In the genomic region with DNA sequence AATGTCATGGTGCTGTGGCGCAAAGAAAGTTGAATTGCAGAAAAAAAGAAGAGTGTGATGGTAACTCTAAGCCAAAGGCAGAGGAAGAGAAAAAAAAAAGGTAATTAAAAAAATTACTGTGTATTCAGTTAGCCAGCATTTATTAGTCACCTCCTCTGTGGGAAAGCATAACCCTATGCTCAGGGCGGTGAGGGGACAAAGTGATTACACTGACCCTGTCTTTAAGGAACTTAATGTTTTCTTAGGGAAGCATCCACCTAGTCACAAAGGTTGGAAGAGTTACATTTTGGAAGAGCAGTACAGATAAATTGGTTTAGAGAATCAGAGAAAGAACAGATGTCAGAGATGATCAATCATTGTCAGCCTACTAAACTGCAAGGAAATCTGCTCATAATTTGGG, we compare ENCODE assay signal across 25 cellular contexts.
DNase-seq lines count a peak whose midpoint lies in the region; ATAC-seq and TF ChIP-seq lines count a peak whose summit lies in the region.
"Had no signal": no experiment of that assay in that cellular context is flagged by ENCODE, and none has a peak within 500 bp of the region (broad histone marks: within the 10 kb centered on the region; RNA-seq: fewer than 3 reads in every experiment).

No MANE protein-coding gene starts in this region.

- H2AFZ ChIP-seq in GM23338 (peak overlapping the region; percentile 63; the same call in 1 of the 2 replicates), osteoblast (ENCODE audit: low read length) (no peak overlapping the region)
- H2AFZ ChIP-seq: GM23248, PC-9 had no signal

- no peaks in the 10 kb centered on the region for H3K9me3 ChIP-seq in osteoblast (ENCODE audit: low read depth, low read length)
- H3K9me3 ChIP-seq: SJCRH30 had no signal

- H3K9me2 ChIP-seq in GM23338 (ENCODE audit: insufficient read depth), result no peaks in the 10 kb centered on the region

- no peaks in the 10 kb centered on the region; the same call in 2 of the 3 replicates for H3K9me3 Mint-ChIP-seq in GM23338
- H3K9me3 Mint-ChIP-seq: H9 had no signal

- H3K27ac Mint-ChIP-seq in GM23338, result no peak overlapping the region
- H3K27ac Mint-ChIP-seq: CD8-positive, alpha-beta memory T cell; H9; IgD-negative memory B cell; T-helper 2 cell treated with Interferon-gamma antibody and Interleukin-4, amounts not matched to agents 5 μg/mL and 100 μg/mL, for 36 hours had no signal

- no peaks in the 10 kb centered on the region for H3K36me3 Mint-ChIP-seq in GM23338 (ENCODE audit: low read depth)
- H3K36me3 Mint-ChIP-seq: CD8-positive, alpha-beta memory T cell; IgD-negative memory B cell had no signal

- H3K27me3 Mint-ChIP-seq in GM23338 (ENCODE audit: insufficient read depth, low read depth, poor library complexity), result peaks cover 2% of the 10 kb centered on the region
- H3K27me3 Mint-ChIP-seq: CD8-positive, alpha-beta memory T cell; IgD-negative memory B cell had no signal

- H3K36me3 ChIP-seq in GM23338 (ENCODE audit: insufficient read depth) (no peaks in the 10 kb centered on the region), osteoblast (ENCODE audit: insufficient read depth, low read length) (no peaks in the 10 kb centered on the region)
- H3K36me3 ChIP-seq: SJCRH30 had no signal

- no peak overlapping the region for H3K4me3 Mint-ChIP-seq in GM23338
- H3K4me3 Mint-ChIP-seq: CD8-positive, alpha-beta memory T cell; H9; IgD-negative memory B cell; T-helper 2 cell treated with Interferon-gamma antibody and Interleukin-4, amounts not matched to agents 5 μg/mL and 100 μg/mL, for 36 hours had no signal

- TF ChIP-seq CTCF in GM23338 (conservative IDR thresholded peaks at IDR 0.05; ENCODE audit: low read depth in 2 of 2) (no peak), osteoblast (IDR thresholded peaks at IDR 0.05; ENCODE audit: extremely low read depth, low read depth, low read length) (no peak)

- H4K20me1 ChIP-seq in GM23338 (replicated peaks; ENCODE audit: insufficient read depth) (no peaks in the 10 kb centered on the region), osteoblast (ENCODE audit: insufficient read depth, low read length) (no peaks in the 10 kb centered on the region)

- H3K4me2 ChIP-seq in GM23338 (no peak overlapping the region), osteoblast (ENCODE audit: insufficient read depth, low read length) (peak overlapping the region; percentile 28)
- H3K4me2 ChIP-seq: KMS-11, PC-9 had no signal

- H3K27me3 ChIP-seq in GM23338 (ENCODE audit: insufficient read depth), result no peaks in the 10 kb centered on the region
- no peaks in the 10 kb centered on the region for H3K27me3 ChIP-seq in osteoblast (ENCODE audit: insufficient read depth, low read length)
- H3K27me3 ChIP-seq: SJCRH30 had no signal

- peaks cover 6% of the 10 kb centered on the region; the same call in 2 of the 3 replicates for H3K4me1 Mint-ChIP-seq in GM23338
- H3K4me1 Mint-ChIP-seq: CD8-positive, alpha-beta memory T cell; IgD-negative memory B cell had no signal

- H3K4me3 ChIP-seq in GM23338, result no peak overlapping the region
- no peak overlapping the region for H3K4me3 ChIP-seq in osteoblast (ENCODE audit: insufficient read depth, low read length)
- H3K4me3 ChIP-seq: GM23248, PC-9, SJCRH30 had no signal

- H3F3A ChIP-seq in GM23338 (replicated peaks; ENCODE audit: low read depth), result no peaks in the 10 kb centered on the region

- H3K4me1 ChIP-seq in GM23338 (ENCODE audit: insufficient read depth), result no peaks in the 10 kb centered on the region; the same call in 1 of the 2 replicates
- H3K4me1 ChIP-seq in osteoblast (ENCODE audit: insufficient read depth, low read length), result peaks cover 12% of the 10 kb centered on the region
- H3K4me1 ChIP-seq: SJCRH30 had no signal

- H3K79me2 ChIP-seq in GM23338 (replicated peaks; ENCODE audit: insufficient read depth) (no peaks in the 10 kb centered on the region), osteoblast (ENCODE audit: insufficient read depth, low read length) (no peaks in the 10 kb centered on the region)

- ATAC-seq in GM23338, result no peak
- no peak for ATAC-seq in HG03159 (IDR thresholded peaks at IDR 0.05; ENCODE audit: unreplicated experiment)
- no peak for ATAC-seq in GM19463 (IDR thresholded peaks at IDR 0.05; ENCODE audit: unreplicated experiment)
- ATAC-seq: Right ventricle myocardium inferior had no signal

- no peak overlapping the region for H3K27ac ChIP-seq in GM23338 (ENCODE audit: low read depth)
- H3K27ac ChIP-seq in osteoblast (ENCODE audit: low read depth, low read length), result peak overlapping the region; percentile 80
- H3K27ac ChIP-seq: GM23248, HL-60, KMS-11, PC-9, SJCRH30 had no signal

- DNase-seq in GM23338 (ENCODE audit: low spot score) (no peak), NCI-H446 treated with DMSO at 0.1 percent for 48 hours (lab: John Stamatoyannopoulos, UW) (peak; percentile 41), astrocyte of the hippocampus (ENCODE audit: low read depth, low spot score) (peak; percentile 20), osteoblast (ENCODE audit: insufficient read length, low spot score, missing footprints) (no peak), NCI-H187 (lab: John Stamatoyannopoulos, UW) (no peak)
- DNase-seq: C1 segment of cervical spinal cord; CD8-positive, alpha-beta memory T cell; DMS 273 treated with DMSO at 0.1 percent for 48 hours; DMS79 treated with DMSO at 0.1 percent for 48 hours; H9; NCI-H1048; NCI-H1417; NCI-H187 treated with DMSO at 0.1 percent for 48 hours; NCI-H774; PC-9; T-helper 1 cell had no signal

TF ChIP-seq in GM23338, 12 proteins besides CTCF, POLR2A, EP300 and RAD21 (continues in another document):
- TF ChIP-seq CREB1 (CRISPR knock-in tag; IDR thresholded peaks at IDR 0.05; ENCODE audit: low read depth), result no peak
- no peak for TF ChIP-seq POLR2AphosphoS5 (IDR thresholded peaks at IDR 0.05; ENCODE audit: low read depth)
- TF ChIP-seq REST (IDR thresholded peaks at IDR 0.05; ENCODE audit: unreplicated experiment), result no peak
- no peak for TF ChIP-seq ZNF114 (CRISPR knock-in tag; IDR thresholded peaks at IDR 0.05)
- no peak for TF ChIP-seq STAT1 (IDR thresholded peaks at IDR 0.05; ENCODE audit: unreplicated experiment)

Comparison
In these comparisons a context has a peak if more than half of its experiments do, and no peak if none do; other contexts are left out.
1. DNase-seq: peak in NCI-H446 treated with DMSO at 0.1 percent for 48 hours (single experiment) and astrocyte of the hippocampus (single experiment); none in GM23338 (single experiment), osteoblast (single experiment) and NCI-H187 (0 of 2).